Comparison of ENCODE assay signal across 37 cellular contexts in genomic region chr11:26823963-26824362, GRCh38.
"Had no signal": no experiment of that assay in that cellular context is flagged by ENCODE, and none has a peak within 500 bp of the region (broad histone marks: within the 10 kb centered on the region; RNA-seq: fewer than 3 reads in every experiment).

No MANE protein-coding gene starts in this region.

- H3K36me3 ChIP-seq: WERI-Rb-1 had no signal

- ATAC-seq: activated CD8-positive, alpha-beta memory T cell treated with anti-CD3 and anti-CD28 coated beads, Interleukin-2, amount 10 ng/mL, durations not matched to agents 7 days and 5 days; activated naive CD8-positive, alpha-beta T cell treated with anti-CD3 and anti-CD28 coated beads, Interleukin-2, amount 50 U/mL, for 24 hours; body of pancreas; Right ventricle myocardium inferior; SK-N-SH treated with all-trans-retinoic acid at 6 μM for 48 hours had no signal

- FAIRE-seq: astrocyte, bronchial epithelial cell, RCC 7860 had no signal

- DNase-seq: activated CD4-positive, alpha-beta memory T cell treated with anti-CD3 and anti-CD28 coated beads, Interleukin-2, amount 10 ng/mL, durations not matched to agents 7 days and 5 days; activated CD4-positive, alpha-beta T cell treated with anti-CD3 and anti-CD28 coated beads for 1 hour; activated CD4-positive, alpha-beta T cell treated with anti-CD3 and anti-CD28 coated beads for 48 hours; activated CD4-positive, CD25-positive, alpha-beta regulatory T cell; activated CD8-positive, alpha-beta memory T cell treated with anti-CD3 and anti-CD28 coated beads for 24 hours; activated CD8-positive, alpha-beta memory T cell treated with anti-CD3 and anti-CD28 coated beads, Interleukin-2, amount 10 ng/mL, durations not matched to agents 7 days and 5 days; activated CD8-positive, alpha-beta memory T cell treated with anti-CD3 and anti-CD28 coated beads, Interleukin-2, amount 50 U/mL, for 48 hours; activated effector memory CD4-positive, alpha-beta T cell treated with Interleukin-2 at 50 U/mL for 16 hours; activated naive CD4-positive, alpha-beta T cell treated with anti-CD3 and anti-CD28 coated beads, Interleukin-2, amount 10 ng/mL, durations not matched to agents 7 days and 5 days; activated naive CD8-positive, alpha-beta T cell treated with anti-CD3 and anti-CD28 coated beads, Interleukin-2, amount 50 U/mL, for 24 hours; activated T-cell treated with anti-CD3 and anti-CD28 coated beads, Interleukin-2, amount 50 U/mL, for 48 hours; amygdala; body of pancreas; caudate nucleus; cerebellar nuclear complex; NCI-H1092 treated with DMSO at 0.1 percent for 48 hours; NCI-H1417; NCI-H146; NCI-H187; NCI-H2081; NCI-H226; NCI-H446 treated with DMSO at 0.1 percent for 48 hours; NCI-H524; NK-92 treated with Interleukin-12 subunit alpha and Interleukin-12 subunit beta, amount 100 ng/mL, for 24 hours; PC-9; SIG-M5; SW 1271; T-helper 1 cell; T-helper 2 cell; T-helper 9 cell; WERI-Rb-1 had no signal

- H3K4me2 ChIP-seq: PC-9 had no signal

- H3K27me3 ChIP-seq: body of pancreas had no signal

- H3K27ac ChIP-seq: body of pancreas, PC-9, RWPE1, WERI-Rb-1 had no signal

- H2AFZ ChIP-seq: PC-9 had no signal

- H3K4me3 ChIP-seq: body of pancreas, PC-9 had no signal
